ENCODE assay signal across 8 cellular contexts in genomic region chr5:151758141-151758429, GRCh38. TPM values are rescaled to one million over a fixed set of nuclear protein-coding genes. Genes with fewer than 3 reads are reported as not detected.
DNase-seq lines count a peak whose midpoint lies in the region; ATAC-seq lines count a peak whose summit lies in the region.

No MANE protein-coding gene starts in this region.

- peak overlapping the region; percentile 93 for H3K4me3 Mint-ChIP-seq in activated naive CD4-positive, alpha-beta T cell treated with anti-CD3 and anti-CD28 coated beads, Interleukin-2, amount 50 U/mL, for 24 hours
- H3K4me3 Mint-ChIP-seq in activated naive CD8-positive, alpha-beta T cell treated with anti-CD3 and anti-CD28 coated beads for 36 hours, result peak overlapping the region; percentile 91
- H3K4me3 Mint-ChIP-seq in stimulated activated effector memory CD8-positive, alpha-beta T cell treated with anti-CD3 and anti-CD28 coated beads, Interleukin-12 subunit alpha, Interleukin-12 subunit beta, amount 100 ng/mL, for 72 hours, result peak overlapping the region; percentile 91

- peaks cover 17% of the 10 kb centered on the region for H3K4me1 ChIP-seq in iPS-18a (ENCODE audit: control insufficient read depth, low read depth, low read length)

- peak overlapping the region; percentile 30 for H3K27ac ChIP-seq in iPS-18a (ENCODE audit: low read length)

- H3K4me1 Mint-ChIP-seq in activated naive CD4-positive, alpha-beta T cell treated with anti-CD3 and anti-CD28 coated beads, Interleukin-2, amount 50 U/mL, for 24 hours, result peaks cover 45% of the 10 kb centered on the region
- H3K4me1 Mint-ChIP-seq in activated naive CD8-positive, alpha-beta T cell treated with anti-CD3 and anti-CD28 coated beads for 36 hours, result peaks cover 36% of the 10 kb centered on the region
- H3K4me1 Mint-ChIP-seq in stimulated activated effector memory CD8-positive, alpha-beta T cell treated with anti-CD3 and anti-CD28 coated beads, Interleukin-12 subunit alpha, Interleukin-12 subunit beta, amount 100 ng/mL, for 72 hours, result peaks cover 39% of the 10 kb centered on the region

- no peak for DNase-seq in activated naive CD4-positive, alpha-beta T cell treated with Interleukin-2 at 50 U/mL for 16 hours
- DNase-seq in activated naive CD8-positive, alpha-beta T cell treated with anti-CD3 and anti-CD28 coated beads for 36 hours, result no peak
- no peak for DNase-seq in stimulated activated effector memory CD8-positive, alpha-beta T cell treated with anti-CD3 and anti-CD28 coated beads, Interleukin-12 subunit alpha, Interleukin-12 subunit beta, amount 100 ng/mL, for 72 hours (ENCODE audit: low spot score in 2 of 2)
- no peak for DNase-seq in DMS79 treated with DMSO at 0.1 percent for 48 hours (lab: John Stamatoyannopoulos, UW)
- no peak for DNase-seq in activated effector memory CD4-positive, alpha-beta T cell treated with Interleukin-2 at 50 U/mL for 16 hours

- H3K36me3 Mint-ChIP-seq in activated naive CD4-positive, alpha-beta T cell treated with anti-CD3 and anti-CD28 coated beads, Interleukin-2, amount 50 U/mL, for 24 hours, result peaks cover 3% of the 10 kb centered on the region
- peaks cover 16% of the 10 kb centered on the region for H3K36me3 Mint-ChIP-seq in activated naive CD8-positive, alpha-beta T cell treated with anti-CD3 and anti-CD28 coated beads for 36 hours
- H3K36me3 Mint-ChIP-seq in stimulated activated effector memory CD8-positive, alpha-beta T cell treated with anti-CD3 and anti-CD28 coated beads, Interleukin-12 subunit alpha, Interleukin-12 subunit beta, amount 100 ng/mL, for 72 hours, result peaks cover 21% of the 10 kb centered on the region

- peak overlapping the region; percentile 94 for H3K27ac Mint-ChIP-seq in activated naive CD4-positive, alpha-beta T cell treated with anti-CD3 and anti-CD28 coated beads, Interleukin-2, amount 50 U/mL, for 24 hours
- peak overlapping the region; percentile 87 for H3K27ac Mint-ChIP-seq in activated naive CD8-positive, alpha-beta T cell treated with anti-CD3 and anti-CD28 coated beads for 36 hours
- H3K27ac Mint-ChIP-seq in stimulated activated effector memory CD8-positive, alpha-beta T cell treated with anti-CD3 and anti-CD28 coated beads, Interleukin-12 subunit alpha, Interleukin-12 subunit beta, amount 100 ng/mL, for 72 hours, result peak overlapping the region; percentile 97

- H3K9ac ChIP-seq in iPS-18a (ENCODE audit: low read length), result peak overlapping the region; percentile 76

- H3K36me3 ChIP-seq in iPS-18a (ENCODE audit: control insufficient read depth, low read depth, low read length), result no peaks in the 10 kb centered on the region

- H3K9me3 ChIP-seq in iPS-18a (ENCODE audit: control insufficient read depth, low read depth, low read length), result no peaks in the 10 kb centered on the region

- no peaks in the 10 kb centered on the region for H3K9me3 Mint-ChIP-seq in activated naive CD4-positive, alpha-beta T cell treated with anti-CD3 and anti-CD28 coated beads, Interleukin-2, amount 50 U/mL, for 24 hours
- H3K9me3 Mint-ChIP-seq in activated naive CD8-positive, alpha-beta T cell treated with anti-CD3 and anti-CD28 coated beads for 36 hours, result no peaks in the 10 kb centered on the region
- no peaks in the 10 kb centered on the region for H3K9me3 Mint-ChIP-seq in stimulated activated effector memory CD8-positive, alpha-beta T cell treated with anti-CD3 and anti-CD28 coated beads, Interleukin-12 subunit alpha, Interleukin-12 subunit beta, amount 100 ng/mL, for 72 hours

- H3K27me3 Mint-ChIP-seq in activated naive CD4-positive, alpha-beta T cell treated with anti-CD3 and anti-CD28 coated beads, Interleukin-2, amount 50 U/mL, for 24 hours, result no peaks in the 10 kb centered on the region
- H3K27me3 Mint-ChIP-seq in activated naive CD8-positive, alpha-beta T cell treated with anti-CD3 and anti-CD28 coated beads for 36 hours, result no peaks in the 10 kb centered on the region

- no peaks in the 10 kb centered on the region for H3K27me3 ChIP-seq in iPS-18a (ENCODE audit: control insufficient read depth, insufficient read depth, low read length)

- peak overlapping the region; percentile 89 for H3K4me3 ChIP-seq in iPS-18a (ENCODE audit: low read length)

- ATAC-seq in HG03135 (IDR thresholded peaks at IDR 0.05; ENCODE audit: unreplicated experiment), result peak; percentile 9
- peak; percentile 42 for ATAC-seq in stimulated activated effector memory CD8-positive, alpha-beta T cell treated with anti-CD3 and anti-CD28 coated beads, Interleukin-12 subunit alpha, Interleukin-12 subunit beta, amount 100 ng/mL, for 72 hours

RNA-seq across cellular contexts. Expression of gene ATOX1, which starts 0.3 kb away (rescaled TPM):
- total RNA-seq in activated naive CD8-positive, alpha-beta T cell treated with anti-CD3 and anti-CD28 coated beads for 36 hours, result 10 to 100 TPM; 97.7 to 98.6 TPM

RNA-seq across cellular contexts. Expression of gene G3BP1, which starts 13.7 kb away (rescaled TPM):
- 100 to 1,000 TPM; 364 to 375 TPM for total RNA-seq in activated naive CD8-positive, alpha-beta T cell treated with anti-CD3 and anti-CD28 coated beads for 36 hours
